ENCODE assay signal across 8 cellular contexts in genomic region chr2:11829324-11829946, GRCh38.
DNase-seq lines count a peak whose midpoint lies in the region; ATAC-seq and TF ChIP-seq lines count a peak whose summit lies in the region.

No MANE protein-coding gene starts in this region.

- DNase-seq in DMS79 (lab: John Stamatoyannopoulos, UW) (peak; percentile 79), SJCRH30 (peak; percentile 82 to 88), head of caudate nucleus (peak; percentile 43 to 86 (median 70)), osteoblast (ENCODE audit: insufficient read length, low spot score, missing footprints) (no peak), thoracic aorta (ENCODE audit: low spot score) (peak; percentile 25)
- peak; percentile 75 for DNase-seq in activated naive CD4-positive, alpha-beta T cell treated with anti-CD3 and anti-CD28 coated beads, Interleukin-2, amount 50 U/mL, for 16 hours

- H3K4me2 ChIP-seq in KMS-11 (peak overlapping the region; percentile 36; the same call in 1 of the 2 replicates), osteoblast (ENCODE audit: insufficient read depth, low read length) (peak overlapping the region; percentile 85)

- H4K20me1 ChIP-seq in KMS-11 (ENCODE audit: insufficient read depth) (peaks cover 7% of the 10 kb centered on the region; the same call in 1 of the 2 replicates), osteoblast (ENCODE audit: insufficient read depth, low read length) (no peaks in the 10 kb centered on the region)

- H3K36me3 ChIP-seq in KMS-11 (ENCODE audit: insufficient read depth) = no peaks in the 10 kb centered on the region
- H3K36me3 ChIP-seq in SJCRH30 = peaks cover 3% of the 10 kb centered on the region; the same call in 1 of the 2 replicates
- H3K36me3 ChIP-seq in osteoblast (ENCODE audit: insufficient read depth, low read length) = peaks cover 11% of the 10 kb centered on the region
- no peaks in the 10 kb centered on the region for H3K36me3 ChIP-seq in thoracic aorta

- no peak overlapping the region for H3K9ac ChIP-seq in KMS-11

- ATAC-seq in GM21786 (IDR thresholded peaks at IDR 0.05; ENCODE audit: unreplicated experiment) (peak; percentile 22), thoracic aorta (ENCODE audit: insufficient number of reproducible peaks, low FRiP score, low read depth) (no peak)

- intact Hi-C loops in head of caudate nucleus (cut with DNase I) = loop anchor here (10.0 kb wide), 1 partner anchor 1175 kb away; no protein-coding TSS in a partner anchor

- no peak overlapping the region for H2AFZ ChIP-seq in KMS-11 (ENCODE audit: low read depth)
- peak overlapping the region; percentile 69 for H2AFZ ChIP-seq in osteoblast (ENCODE audit: low read length)

- no peak overlapping the region for H3K4me3 ChIP-seq in KMS-11 (IDR thresholded peaks at IDR 0.05; ENCODE audit: insufficient read depth, low read depth, low read length)
- H3K4me3 ChIP-seq in SJCRH30 = peak overlapping the region; percentile 53
- peak overlapping the region; percentile 62 for H3K4me3 ChIP-seq in osteoblast (ENCODE audit: insufficient read depth, low read length)
- H3K4me3 ChIP-seq in thoracic aorta = peak overlapping the region; percentile 59

- TF ChIP-seq CTCF in KMS-11 (conservative IDR thresholded peaks at IDR 0.05; ENCODE audit: low read depth, low read length) (peak; percentile 3), osteoblast (IDR thresholded peaks at IDR 0.05; ENCODE audit: extremely low read depth, low read depth, low read length) (peak; percentile 59), thoracic aorta (IDR thresholded peaks at IDR 0.05) (peak; percentile 48)

- H3K27ac ChIP-seq in KMS-11 = no peak overlapping the region
- H3K27ac ChIP-seq in SJCRH30 = peak overlapping the region; percentile 77
- peak overlapping the region; percentile 58 for H3K27ac ChIP-seq in osteoblast (ENCODE audit: low read depth, low read length)
- H3K27ac ChIP-seq in thoracic aorta = peak overlapping the region; percentile 75

- H3K9me3 ChIP-seq in SJCRH30 (replicated peaks) = no peaks in the 10 kb centered on the region
- H3K9me3 ChIP-seq in osteoblast (ENCODE audit: low read depth, low read length) = no peaks in the 10 kb centered on the region
- H3K9me3 ChIP-seq in thoracic aorta = no peaks in the 10 kb centered on the region

- H3K4me1 ChIP-seq in KMS-11 (ENCODE audit: low read depth, poor library complexity, severe bottlenecking) (peaks cover 63% of the 10 kb centered on the region), SJCRH30 (peaks cover 8% of the 10 kb centered on the region; the same call in 1 of the 2 replicates), osteoblast (ENCODE audit: insufficient read depth, low read length) (peaks cover 35% of the 10 kb centered on the region), thoracic aorta (ENCODE audit: control insufficient read depth in 1 of 2, low read depth in 2 of 2) (peaks cover 10 to 32% of the 10 kb centered on the region in 2 donors)

- H3K79me2 ChIP-seq in KMS-11 (ENCODE audit: insufficient read depth, low read depth) (no peaks in the 10 kb centered on the region), osteoblast (ENCODE audit: insufficient read depth, low read length) (no peaks in the 10 kb centered on the region)

- peaks cover 44% of the 10 kb centered on the region for H3K27me3 ChIP-seq in KMS-11 (ENCODE audit: insufficient read depth, low read depth)
- no peaks in the 10 kb centered on the region for H3K27me3 ChIP-seq in SJCRH30
- H3K27me3 ChIP-seq in osteoblast (ENCODE audit: insufficient read depth, low read length) = no peaks in the 10 kb centered on the region
- H3K27me3 ChIP-seq in thoracic aorta (replicated peaks; ENCODE audit: insufficient read depth) = no peaks in the 10 kb centered on the region

Comparison
In these comparisons a context has a peak if more than half of its experiments do, and no peak if none do; other contexts are left out.
1. CTCF ChIP-seq: peak in every context shown above with its lines; median percentile 59 in osteoblast; 48 in thoracic aorta; 3 in KMS-11.